12 cellular contexts compared by ENCODE assay signal in the genomic region with DNA sequence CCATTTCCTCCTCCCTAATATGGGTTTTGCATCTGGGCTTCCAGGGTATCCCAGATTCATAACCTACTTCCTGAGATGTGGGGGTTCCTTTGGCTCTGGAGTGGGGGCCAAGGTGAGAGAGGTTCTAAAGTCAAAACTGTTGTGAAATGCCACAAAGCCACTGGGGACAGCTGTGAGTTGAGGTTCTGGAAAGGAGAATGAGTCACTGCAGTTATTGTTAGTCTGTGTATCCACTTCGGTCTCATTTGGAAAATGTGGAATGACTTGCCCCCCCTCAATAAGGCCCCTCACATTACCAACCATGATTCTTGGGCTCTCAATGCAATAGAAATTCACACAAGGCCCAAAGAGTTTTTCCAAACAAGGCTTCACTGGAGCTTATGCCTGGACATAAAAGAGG. TPM values are rescaled to one million over a fixed set of nuclear protein-coding genes. Genes with fewer than 3 reads are reported as not detected.
DNase-seq lines count a peak whose midpoint lies in the region; ATAC-seq and TF ChIP-seq lines count a peak whose summit lies in the region.
"Had no signal": no experiment of that assay in that cellular context is flagged by ENCODE, and none has a peak within 500 bp of the region (broad histone marks: within the 10 kb centered on the region; RNA-seq: fewer than 3 reads in every experiment).

No MANE protein-coding gene starts in this region.

- DNase-seq in activated CD4-positive, alpha-beta memory T cell treated with anti-CD3 and anti-CD28 coated beads for 36 hours = peak; percentile 15
- DNase-seq in activated CD4-positive, alpha-beta memory T cell treated with anti-CD3 and anti-CD28 coated beads, Interleukin-2, amount 10 ng/mL, durations not matched to agents 7 days and 5 days = no peak
- DNase-seq in choroid plexus epithelial cell (ENCODE audit: low read depth) (peak; percentile 22), mesenteric fat pad (ENCODE audit: low spot score) (peak; percentile 4), upper lobe of left lung (no peak), smooth muscle cell (lab: John Stamatoyannopoulos, UW; ENCODE audit: unreplicated experiment) (no peak), immature natural killer cell (no peak)
- DNase-seq: activated CD8-positive, alpha-beta memory T cell treated with anti-CD3 and anti-CD28 coated beads, Interleukin-2, amount 10 ng/mL, durations not matched to agents 7 days and 5 days; cerebellar nuclear complex; stimulated activated CD4-positive, alpha-beta T cell treated with anti-CD3 and anti-CD28 coated beads, Interleukin-12 subunit alpha, Interleukin-12 subunit beta, amount 100 ng/mL, for 4 hours had no signal

- H3K4me1 Mint-ChIP-seq in activated CD4-positive, alpha-beta memory T cell treated with anti-CD3 and anti-CD28 coated beads for 36 hours (ENCODE audit: low read depth) = no peaks in the 10 kb centered on the region
- no peaks in the 10 kb centered on the region for H3K4me1 Mint-ChIP-seq in activated CD4-positive, alpha-beta memory T cell treated with anti-CD3 and anti-CD28 coated beads, Interleukin-2, amount 10 ng/mL, durations not matched to agents 7 days and 5 days
- no peaks in the 10 kb centered on the region for H3K4me1 Mint-ChIP-seq in immature natural killer cell
- H3K4me1 Mint-ChIP-seq: activated CD8-positive, alpha-beta memory T cell treated with anti-CD3 and anti-CD28 coated beads, Interleukin-2, amount 10 ng/mL, durations not matched to agents 7 days and 5 days had no signal

- no peak overlapping the region for H3K4me3 Mint-ChIP-seq in activated CD4-positive, alpha-beta memory T cell treated with anti-CD3 and anti-CD28 coated beads for 36 hours
- no peak overlapping the region for H3K4me3 Mint-ChIP-seq in activated CD4-positive, alpha-beta memory T cell treated with anti-CD3 and anti-CD28 coated beads, Interleukin-2, amount 10 ng/mL, durations not matched to agents 7 days and 5 days
- no peak overlapping the region for H3K4me3 Mint-ChIP-seq in immature natural killer cell
- H3K4me3 Mint-ChIP-seq: activated CD8-positive, alpha-beta memory T cell treated with anti-CD3 and anti-CD28 coated beads, Interleukin-2, amount 10 ng/mL, durations not matched to agents 7 days and 5 days had no signal

- H3K4me3 ChIP-seq in choroid plexus epithelial cell (ENCODE audit: low read depth, low read length) (no peak overlapping the region), upper lobe of left lung (no peak overlapping the region), smooth muscle cell (no peak overlapping the region)
- H3K4me3 ChIP-seq: SJSA1 had no signal

- H4K20me1 ChIP-seq in smooth muscle cell (ENCODE audit: low read depth) = no peaks in the 10 kb centered on the region

- WGBS in upper lobe of left lung, 2 donors = 18 to 50% methylated on average over 1 of the region's 1 CpG
- WGBS in smooth muscle cell (ENCODE audit: low lambda C conversion rate) = 14% methylated on average over 1 of the region's 1 CpG

- H3K27ac ChIP-seq in upper lobe of left lung (peak overlapping the region; percentile 76 to 94 (median 82)), smooth muscle cell (ENCODE audit: low read depth) (no peak overlapping the region)
- H3K27ac ChIP-seq: SJSA1 had no signal

- H3K27me3 ChIP-seq in upper lobe of left lung (no peaks in the 10 kb centered on the region), smooth muscle cell (ENCODE audit: low read depth) (no peaks in the 10 kb centered on the region)
- H3K27me3 ChIP-seq: SJSA1 had no signal

- no peaks in the 10 kb centered on the region for H3K36me3 Mint-ChIP-seq in activated CD4-positive, alpha-beta memory T cell treated with anti-CD3 and anti-CD28 coated beads for 36 hours
- H3K36me3 Mint-ChIP-seq in activated CD4-positive, alpha-beta memory T cell treated with anti-CD3 and anti-CD28 coated beads, Interleukin-2, amount 10 ng/mL, durations not matched to agents 7 days and 5 days (ENCODE audit: low read depth) = no peaks in the 10 kb centered on the region
- H3K36me3 Mint-ChIP-seq in immature natural killer cell = no peaks in the 10 kb centered on the region
- H3K36me3 Mint-ChIP-seq: activated CD8-positive, alpha-beta memory T cell treated with anti-CD3 and anti-CD28 coated beads, Interleukin-2, amount 10 ng/mL, durations not matched to agents 7 days and 5 days had no signal

- no peaks in the 10 kb centered on the region for H3K9me3 ChIP-seq in upper lobe of left lung
- H3K9me3 ChIP-seq in smooth muscle cell (replicated peaks; ENCODE audit: low read depth) = no peaks in the 10 kb centered on the region
- H3K9me3 ChIP-seq: SJSA1 had no signal

- no peak for TF ChIP-seq POLR2A in upper lobe of left lung (IDR thresholded peaks at IDR 0.05)

- peaks cover 56 to 70% (median 62%) of the 10 kb centered on the region in 4 donors for H3K4me1 ChIP-seq in upper lobe of left lung
- peaks cover 34% of the 10 kb centered on the region for H3K4me1 ChIP-seq in smooth muscle cell (ENCODE audit: low read depth)

- CTCF ChIA-PET in activated CD4-positive, alpha-beta memory T cell treated with anti-CD3 and anti-CD28 coated beads for 36 hours (lab: Charles Lee) = interaction anchor here (1.0 to 1.3 kb wide), 2 partner anchors 21 to 85 kb away, joined by 3 to 4 read pairs; no protein-coding TSS in a partner anchor
- CTCF ChIA-PET in activated CD4-positive, alpha-beta memory T cell treated with anti-CD3 and anti-CD28 coated beads, Interleukin-2, amount 10 ng/mL, durations not matched to agents 7 days and 5 days (lab: Charles Lee) = interaction anchor here (0.6 to 1.4 kb wide), 3 partner anchors 72 to 353 kb away, joined by 3 to 6 read pairs (median 4); no protein-coding TSS in a partner anchor

- H3F3A ChIP-seq in smooth muscle cell (ENCODE audit: low read depth) = no peaks in the 10 kb centered on the region

- intact Hi-C loops in activated CD4-positive, alpha-beta memory T cell treated with anti-CD3 and anti-CD28 coated beads for 36 hours (cut with micrococcal nuclease) = no loop called here

- H3K36me3 ChIP-seq in upper lobe of left lung (no peaks in the 10 kb centered on the region), smooth muscle cell (ENCODE audit: low read depth) (no peaks in the 10 kb centered on the region)
- H3K36me3 ChIP-seq: SJSA1 had no signal

- no peak overlapping the region for H2AFZ ChIP-seq in smooth muscle cell (ENCODE audit: low read depth)

- H3K9me3 Mint-ChIP-seq in activated CD4-positive, alpha-beta memory T cell treated with anti-CD3 and anti-CD28 coated beads for 36 hours = no peaks in the 10 kb centered on the region
- H3K9me3 Mint-ChIP-seq in activated CD4-positive, alpha-beta memory T cell treated with anti-CD3 and anti-CD28 coated beads, Interleukin-2, amount 10 ng/mL, durations not matched to agents 7 days and 5 days = no peaks in the 10 kb centered on the region
- H3K9me3 Mint-ChIP-seq in immature natural killer cell = no peaks in the 10 kb centered on the region

- H3K27ac Mint-ChIP-seq in activated CD4-positive, alpha-beta memory T cell treated with anti-CD3 and anti-CD28 coated beads for 36 hours = no peak overlapping the region
- H3K27ac Mint-ChIP-seq in activated CD4-positive, alpha-beta memory T cell treated with anti-CD3 and anti-CD28 coated beads, Interleukin-2, amount 10 ng/mL, durations not matched to agents 7 days and 5 days = no peak overlapping the region
- H3K27ac Mint-ChIP-seq in immature natural killer cell = no peak overlapping the region
- H3K27ac Mint-ChIP-seq: activated CD8-positive, alpha-beta memory T cell treated with anti-CD3 and anti-CD28 coated beads, Interleukin-2, amount 10 ng/mL, durations not matched to agents 7 days and 5 days had no signal

- no peak for TF ChIP-seq EP300 in upper lobe of left lung (IDR thresholded peaks at IDR 0.05)

- no peaks in the 10 kb centered on the region for H3K79me2 ChIP-seq in smooth muscle cell (ENCODE audit: low read depth)

- H3K9ac ChIP-seq in smooth muscle cell (ENCODE audit: low read depth) = no peak overlapping the region

- POLR2A ChIA-PET in activated CD4-positive, alpha-beta memory T cell treated with anti-CD3 and anti-CD28 coated beads for 36 hours (lab: Charles Lee) = no interaction called here
- POLR2A ChIA-PET in activated CD4-positive, alpha-beta memory T cell treated with anti-CD3 and anti-CD28 coated beads, Interleukin-2, amount 10 ng/mL, durations not matched to agents 7 days and 5 days (lab: Charles Lee) = no interaction called here

- H3K4me2 ChIP-seq in smooth muscle cell = no peak overlapping the region

- TF ChIP-seq CTCF in choroid plexus epithelial cell (conservative IDR thresholded peaks at IDR 0.05; ENCODE audit: low read depth, low read length) (peak; percentile 1), upper lobe of left lung (IDR thresholded peaks at IDR 0.05) (peak in 1 of 6 experiments; percentile 10), smooth muscle cell (IDR thresholded peaks at IDR 0.05; ENCODE audit: borderline replicate concordance, insufficient read depth, poor library complexity, severe bottlenecking) (no peak)

- ATAC-seq in upper lobe of left lung (ENCODE audit: low FRiP score in 2 of 2) = no peak
- ATAC-seq in HG03108 (IDR thresholded peaks at IDR 0.05; ENCODE audit: unreplicated experiment) = no peak
- ATAC-seq: activated CD8-positive, alpha-beta memory T cell treated with anti-CD3 and anti-CD28 coated beads, Interleukin-2, amount 10 ng/mL, durations not matched to agents 7 days and 5 days had no signal

- H3K27me3 Mint-ChIP-seq in activated CD4-positive, alpha-beta memory T cell treated with anti-CD3 and anti-CD28 coated beads for 36 hours = peaks cover 2% of the 10 kb centered on the region
- H3K27me3 Mint-ChIP-seq in activated CD4-positive, alpha-beta memory T cell treated with anti-CD3 and anti-CD28 coated beads, Interleukin-2, amount 10 ng/mL, durations not matched to agents 7 days and 5 days = peaks cover 19% of the 10 kb centered on the region
- H3K27me3 Mint-ChIP-seq in immature natural killer cell (ENCODE audit: low read depth in 3 of 3) = peaks cover 0 to 10% (median 8%) of the 10 kb centered on the region in 3 donors

RNA-seq across cellular contexts. Expression of gene LGALSL, which starts 51.1 kb away (rescaled TPM):
- total RNA-seq in activated CD4-positive, alpha-beta memory T cell treated with anti-CD3 and anti-CD28 coated beads for 36 hours = 1 to 10 TPM; 1.3 to 1.5 TPM
- 1 to 10 TPM; 2.1 to 2.6 TPM for total RNA-seq in activated CD4-positive, alpha-beta memory T cell treated with anti-CD3 and anti-CD28 coated beads, Interleukin-2, amount 10 ng/mL, durations not matched to agents 7 days and 5 days
- 21.7 TPM for total RNA-seq in mesenteric fat pad
- 10 to 100 TPM in 5 of 6 donors, 1 to 10 TPM in 1; 8.4 to 31.5 (median 21.1) TPM for total RNA-seq in upper lobe of left lung
- 9.4 and 13.9 TPM in 2 replicates for total RNA-seq in smooth muscle cell
- polyA plus RNA-seq in smooth muscle cell = 8.1 and 9.9 TPM in 2 replicates
- polyA plus RNA-seq in immature natural killer cell = under 1 TPM in 2 of 3 donors, not detected in 1; 0.39 to 0.80 TPM

Comparison
In these comparisons a context has a peak if more than half of its experiments do, and no peak if none do; other contexts are left out.
1. DNase-seq: peak in activated CD4-positive, alpha-beta memory T cell treated with anti-CD3 and anti-CD28 coated beads for 36 hours (single experiment), choroid plexus epithelial cell (single experiment) and mesenteric fat pad (single experiment); none in activated CD4-positive, alpha-beta memory T cell treated with anti-CD3 and anti-CD28 coated beads, Interleukin-2, amount 10 ng/mL, durations not matched to agents 7 days and 5 days (single experiment), upper lobe of left lung (0 of 2), smooth muscle cell (single experiment) and immature natural killer cell (0 of 3).